7 cellular contexts compared by ENCODE assay signal in the genomic region with DNA sequence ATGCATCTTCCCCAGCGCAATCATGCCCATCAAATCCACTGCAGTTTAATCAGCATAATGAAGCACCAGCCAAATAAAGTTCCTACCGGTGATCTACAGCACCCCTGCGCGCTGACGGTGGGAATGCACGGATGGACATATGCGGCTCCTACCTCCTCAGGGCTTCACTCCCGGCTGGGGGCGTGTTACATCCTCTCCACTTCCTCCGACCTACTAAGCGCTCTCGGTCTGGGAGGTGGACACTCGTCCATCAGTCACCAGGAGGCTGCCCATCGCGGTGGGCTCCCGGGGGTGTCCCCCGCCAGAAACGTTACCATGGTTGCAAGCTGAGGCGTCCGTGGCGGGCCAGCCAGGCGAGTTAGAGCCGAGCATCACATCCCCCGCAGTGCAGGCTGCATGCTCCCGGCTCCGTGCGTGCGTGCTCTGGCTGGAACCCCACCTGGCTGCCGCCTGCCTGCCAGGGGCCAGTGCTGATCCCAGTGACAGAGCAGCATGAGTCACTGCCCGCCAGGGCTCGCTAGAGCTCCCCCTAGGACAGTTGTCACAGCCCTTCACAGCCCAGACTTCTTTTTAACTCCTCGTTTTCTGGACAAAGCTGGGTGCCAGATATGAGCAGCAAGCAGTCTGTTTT.
DNase-seq lines count a peak whose midpoint lies in the region; ATAC-seq and TF ChIP-seq lines count a peak whose summit lies in the region.

No MANE protein-coding gene starts in this region.

- no peaks in the 10 kb centered on the region for H3K27me3 ChIP-seq in H7 (ENCODE audit: control insufficient read depth, insufficient read depth, low read length)
- no peaks in the 10 kb centered on the region for H3K27me3 ChIP-seq in OCI-LY3 (ENCODE audit: low read depth, low read length)
- no peaks in the 10 kb centered on the region for H3K27me3 ChIP-seq in Peyer's patch

- TF ChIP-seq POLR2A in Peyer's patch (IDR thresholded peaks at IDR 0.05) = no peak

- H3K9me3 Mint-ChIP-seq in mesothelial cell of epicardium = peaks cover 9% of the 10 kb centered on the region

- no peaks in the 10 kb centered on the region for H3K27me3 Mint-ChIP-seq in mesothelial cell of epicardium (ENCODE audit: low read depth)

- H3K27ac ChIP-seq in OCI-LY3 (ENCODE audit: low read length) (no peak overlapping the region), Peyer's patch (no peak overlapping the region)

- H3K9me3 ChIP-seq in OCI-LY3 (ENCODE audit: insufficient read depth, low read length) (peaks cover 3% of the 10 kb centered on the region; the same call in 1 of the 2 replicates), Peyer's patch (no peaks in the 10 kb centered on the region)

- H3K4me2 ChIP-seq in OCI-LY3 (ENCODE audit: low read length) = no peak overlapping the region

- DNase-seq in H7 (peak; percentile 88), epithelial cell of esophagus (ENCODE audit: low read depth) (peak; percentile 84), mesothelial cell of epicardium (ENCODE audit: low spot score in 2 of 2, unreplicated experiment in 2 of 2) (peak; percentile 27 to 72), Peyer's patch (no peak)

- H3K4me1 ChIP-seq in OCI-LY3 (ENCODE audit: low read length) (no peaks in the 10 kb centered on the region), Peyer's patch (no peaks in the 10 kb centered on the region)

- no peak overlapping the region for H2AFZ ChIP-seq in OCI-LY3 (ENCODE audit: low read depth, low read length)

- H3K4me3 ChIP-seq in H7 (ENCODE audit: insufficient read depth, low read depth, low read length) (peak overlapping the region; percentile 25), OCI-LY3 (ENCODE audit: low read length) (no peak overlapping the region), epithelial cell of esophagus (ENCODE audit: low read length) (peak overlapping the region; percentile 27), Peyer's patch (peak overlapping the region in 1 of 4 donors; percentile 6)

- H3K4me3 Mint-ChIP-seq in mesothelial cell of epicardium = peak overlapping the region; percentile 67

- peaks cover 18% of the 10 kb centered on the region for H3K4me1 Mint-ChIP-seq in mesothelial cell of epicardium

- H3K36me3 Mint-ChIP-seq in mesothelial cell of epicardium = peaks cover 7% of the 10 kb centered on the region

- no peak for ATAC-seq in HG02973 (IDR thresholded peaks at IDR 0.05; ENCODE audit: unreplicated experiment)
- no peak for ATAC-seq in GM19452 (IDR thresholded peaks at IDR 0.05; ENCODE audit: unreplicated experiment)

- peak; percentile 25; the same call in 1 of the 2 replicates for TF ChIP-seq CTCF in OCI-LY3 (IDR thresholded peaks at IDR 0.05; ENCODE audit: low read depth, low read length)
- peak; percentile 57 for TF ChIP-seq CTCF in epithelial cell of esophagus (IDR thresholded peaks at IDR 0.05; ENCODE audit: insufficient read depth, low read depth, low read length, missing control alignments)
- no peak for TF ChIP-seq CTCF in mesothelial cell of epicardium (IDR thresholded peaks at IDR 0.05; ENCODE audit: unreplicated experiment)
- peak in 1 of 6 experiments; percentile 9 for TF ChIP-seq CTCF in Peyer's patch (IDR thresholded peaks at IDR 0.05)

- no peak overlapping the region for H3K27ac Mint-ChIP-seq in mesothelial cell of epicardium

- no peaks in the 10 kb centered on the region for H3K79me2 ChIP-seq in OCI-LY3 (ENCODE audit: low read length)

- no peak overlapping the region for H3K9ac ChIP-seq in OCI-LY3 (ENCODE audit: low read length)

- H3K36me3 ChIP-seq in H7 (replicated peaks; ENCODE audit: control insufficient read depth, insufficient read depth, low read length) = no peaks in the 10 kb centered on the region; the same call in none of the 2 replicates
- H3K36me3 ChIP-seq in OCI-LY3 (replicated peaks; ENCODE audit: low read depth, low read length) = peaks cover 14% of the 10 kb centered on the region
- H3K36me3 ChIP-seq in Peyer's patch = no peaks in the 10 kb centered on the region

- H4K20me1 ChIP-seq in OCI-LY3 (ENCODE audit: insufficient read depth, low read length) = no peaks in the 10 kb centered on the region

Comparison
In these comparisons a context has a peak if more than half of its experiments do, and no peak if none do; other contexts are left out.
1. DNase-seq: peak in H7 (single experiment), epithelial cell of esophagus (single experiment) and mesothelial cell of epicardium (2 of 2); none in Peyer's patch (0 of 3).